In the genomic region with DNA sequence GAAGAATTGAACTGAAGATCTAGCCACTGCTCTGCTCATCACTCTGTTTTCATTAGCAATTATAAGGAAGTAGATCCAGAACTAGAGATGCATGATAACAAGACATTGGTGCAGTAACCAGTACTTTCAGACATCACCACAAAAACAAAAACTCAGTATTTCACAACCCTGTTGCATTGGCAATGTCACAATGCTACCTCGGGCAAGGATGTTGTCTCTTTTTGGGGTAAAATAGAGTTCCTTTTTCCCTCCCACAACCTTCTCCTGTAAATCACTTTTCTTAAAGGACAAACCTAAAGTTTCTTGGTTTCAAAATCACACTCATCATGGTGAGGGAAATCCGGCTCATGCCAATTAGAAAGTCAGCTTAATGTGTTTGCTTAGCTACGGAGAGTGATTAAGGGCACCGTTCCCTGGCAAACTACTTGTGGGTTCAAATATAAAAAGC, we compare ENCODE assay signal across 13 cellular contexts.
DNase-seq lines count a peak whose midpoint lies in the region; ATAC-seq and TF ChIP-seq lines count a peak whose summit lies in the region.
"Had no signal": no experiment of that assay in that cellular context is flagged by ENCODE, and none has a peak within 500 bp of the region (broad histone marks: within the 10 kb centered on the region; RNA-seq: fewer than 3 reads in every experiment).

No MANE protein-coding gene starts in this region.

- H3K27ac ChIP-seq in body of pancreas, result no peak overlapping the region
- H3K27ac ChIP-seq in right atrium auricular region, result no peak overlapping the region
- H3K27ac ChIP-seq: epithelial cell of prostate, suprapubic skin had no signal

- WGBS in body of pancreas, 2 donors, result 35 to 39% methylated on average over 4 of the region's 4 CpGs

- H3K4me1 ChIP-seq in body of pancreas (no peaks in the 10 kb centered on the region), right atrium auricular region (no peaks in the 10 kb centered on the region)
- H3K4me1 ChIP-seq: suprapubic skin had no signal

- intact Hi-C loops in body of pancreas (cut with DNase I), result no loop called here

- H3K36me3 ChIP-seq in body of pancreas (replicated peaks in 1 of 2; ENCODE audit: insufficient read depth in 1 of 2, low read depth in 2 of 2) (no peaks in the 10 kb centered on the region), right atrium auricular region (no peaks in the 10 kb centered on the region)
- H3K36me3 ChIP-seq: suprapubic skin had no signal

- TF ChIP-seq POLR2A in body of pancreas (IDR thresholded peaks at IDR 0.05), result no peak

- no peaks in the 10 kb centered on the region for H3K9me3 ChIP-seq in body of pancreas
- H3K9me3 ChIP-seq in right atrium auricular region, result no peaks in the 10 kb centered on the region
- H3K9me3 ChIP-seq: suprapubic skin had no signal

- H3K4me3 ChIP-seq in body of pancreas (no peak overlapping the region), right atrium auricular region (no peak overlapping the region)
- H3K4me3 ChIP-seq: suprapubic skin had no signal

- H3K27me3 ChIP-seq in body of pancreas, result no peaks in the 10 kb centered on the region
- no peaks in the 10 kb centered on the region for H3K27me3 ChIP-seq in right atrium auricular region
- H3K27me3 ChIP-seq: suprapubic skin had no signal

- no peak for TF ChIP-seq CTCF in body of pancreas (IDR thresholded peaks at IDR 0.05)
- no peak for TF ChIP-seq CTCF in right atrium auricular region (IDR thresholded peaks at IDR 0.05)

- DNase-seq in CD1c-positive myeloid dendritic cell (ENCODE audit: extremely low spot score) (peak; percentile 81), NOMO-1 treated with DMSO at 0.1 percent for 48 hours (lab: John Stamatoyannopoulos, UW; ENCODE audit: unreplicated experiment) (peak; percentile 94), body of pancreas (no peak), NCI-H446 treated with DMSO at 0.1 percent for 48 hours (lab: John Stamatoyannopoulos, UW) (no peak), NAMALWA (ENCODE audit: low spot score) (no peak), right atrium auricular region (ENCODE audit: low spot score) (no peak)
- DNase-seq: activated naive CD8-positive, alpha-beta T cell treated with anti-CD3 and anti-CD28 coated beads, Interleukin-2, amount 50 U/mL, for 24 hours; NCI-H1436; stimulated activated CD4-positive, alpha-beta T cell treated with anti-CD3 and anti-CD28 coated beads, Interleukin-12 subunit alpha, Interleukin-12 subunit beta, amount 100 ng/mL, for 4 hours had no signal

- ATAC-seq in GM19438 (IDR thresholded peaks at IDR 0.05; ENCODE audit: low read depth, unreplicated experiment) (peak; percentile 78), HG03064 (IDR thresholded peaks at IDR 0.05; ENCODE audit: low read depth, unreplicated experiment) (peak; percentile 60), body of pancreas (no peak)
- ATAC-seq: activated naive CD8-positive, alpha-beta T cell treated with anti-CD3 and anti-CD28 coated beads, Interleukin-2, amount 50 U/mL, for 24 hours had no signal

Comparison
In these comparisons a context has a peak if more than half of its experiments do, and no peak if none do; other contexts are left out.
1. DNase-seq: peak in CD1c-positive myeloid dendritic cell (single experiment) and NOMO-1 treated with DMSO at 0.1 percent for 48 hours (single experiment); none in body of pancreas (0 of 4), NCI-H446 treated with DMSO at 0.1 percent for 48 hours (single experiment), NAMALWA (single experiment) and right atrium auricular region (single experiment).